ENCODE assay signal across 1 cellular context in the genomic region with DNA sequence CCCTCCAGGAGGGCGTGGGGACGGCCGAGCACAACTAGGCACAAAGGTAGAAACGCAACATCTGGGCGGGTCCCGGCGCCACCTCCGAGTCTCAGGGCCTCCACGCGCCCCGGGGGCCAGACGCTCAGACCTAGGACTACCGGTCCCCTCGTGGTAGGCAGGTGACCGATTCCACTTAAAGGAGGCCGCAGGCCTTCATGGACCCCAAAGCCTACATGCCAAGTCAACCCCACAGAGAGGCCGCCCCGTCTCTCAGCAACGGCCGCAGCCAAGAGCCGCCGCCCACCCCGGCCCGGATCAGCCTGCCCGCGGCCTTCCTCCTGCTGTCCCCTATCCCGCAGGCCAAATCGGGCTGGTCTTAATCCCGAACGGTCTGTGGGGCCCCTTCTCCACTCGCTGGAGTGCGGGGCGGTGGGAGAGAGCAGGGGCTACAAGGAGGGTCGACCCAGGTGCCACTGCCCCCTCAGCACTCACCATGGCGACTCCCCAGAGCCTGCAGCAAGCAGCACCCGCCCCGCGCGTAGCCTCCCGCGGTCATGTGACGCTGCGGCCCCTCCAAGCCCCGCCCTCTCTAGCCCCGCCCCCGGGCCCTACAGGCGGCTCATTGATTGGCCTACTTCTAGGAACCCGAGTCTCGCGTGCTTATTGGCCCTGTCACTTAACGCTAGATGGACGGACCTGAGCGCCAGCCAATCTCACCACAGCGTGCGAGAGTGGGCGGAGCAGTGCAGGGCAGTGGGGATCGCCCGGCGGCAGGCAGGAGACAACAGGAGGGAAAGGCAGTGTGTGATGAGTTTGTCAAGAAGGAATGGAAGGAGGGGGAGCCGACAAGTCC.
TF ChIP-seq lines count a peak whose summit lies in the region.

VPS35 (minus strand) TSS at position 522 of the 835 bp plus-strand sequence; CDS start at position 477, 45 bp downstream.

TF ChIP-seq in K562, 482 proteins besides CTCF, POLR2A, EP300 and RAD21 (continued from another document and continues in another):
- no peak for TF ChIP-seq GTF2E2 (tag; IDR thresholded peaks at IDR 0.05)
- no peak for TF ChIP-seq KAT7 (CRISPR knock-in tag; IDR thresholded peaks at IDR 0.05; ENCODE audit: borderline replicate concordance)
- no peak for TF ChIP-seq HDGF (IDR thresholded peaks at IDR 0.05)
- no peak for TF ChIP-seq GATA2 (CRISPR knock-in tag; IDR thresholded peaks at IDR 0.05)
- TF ChIP-seq, protein P1, sequence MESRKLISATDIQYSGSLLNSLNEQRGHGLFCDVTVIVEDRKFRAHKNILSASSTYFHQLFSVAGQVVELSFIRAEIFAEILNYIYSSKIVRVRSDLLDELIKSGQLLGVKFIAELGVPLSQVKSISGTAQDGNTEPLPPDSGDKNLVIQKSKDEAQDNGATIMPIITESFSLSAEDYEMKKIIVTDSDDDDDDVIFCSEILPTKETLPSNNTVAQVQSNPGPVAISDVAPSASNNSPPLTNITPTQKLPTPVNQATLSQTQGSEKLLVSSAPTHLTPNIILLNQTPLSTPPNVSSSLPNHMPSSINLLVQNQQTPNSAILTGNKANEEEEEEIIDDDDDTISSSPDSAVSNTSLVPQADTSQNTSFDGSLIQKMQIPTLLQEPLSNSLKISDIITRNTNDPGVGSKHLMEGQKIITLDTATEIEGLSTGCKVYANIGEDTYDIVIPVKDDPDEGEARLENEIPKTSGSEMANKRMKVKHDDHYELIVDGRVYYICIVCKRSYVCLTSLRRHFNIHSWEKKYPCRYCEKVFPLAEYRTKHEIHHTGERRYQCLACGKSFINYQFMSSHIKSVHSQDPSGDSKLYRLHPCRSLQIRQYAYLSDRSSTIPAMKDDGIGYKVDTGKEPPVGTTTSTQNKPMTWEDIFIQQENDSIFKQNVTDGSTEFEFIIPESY (CRISPR knock-in tag; IDR thresholded peaks at IDR 0.05) = no peak
- TF ChIP-seq SIN3A (IDR thresholded peaks at IDR 0.05; ENCODE audit: borderline replicate concordance in 2 of 2, control insufficient read depth in 1 of 2, low read depth in 2 of 2, low read length in 2 of 2) = peak; percentile 62 to 78; a peak in 3 of 4 replicates
- TF ChIP-seq GABPA (tag; conservative IDR thresholded peaks at IDR 0.05; ENCODE audit: low read depth) = no peak
- TF ChIP-seq ZEB2 (IDR thresholded peaks at IDR 0.05) = no peak
- 0 out of 2 replicates have a peak, but pooled peaks have one; percentile 43 for TF ChIP-seq CEBPG (CRISPR knock-in tag; IDR thresholded peaks at IDR 0.05)
- no peak for TF ChIP-seq CEBPG (tag; conservative IDR thresholded peaks at IDR 0.05 in 1 of 2, IDR thresholded peaks at IDR 0.05 in 1 of 2)
- no peak for TF ChIP-seq ZNF3 (CRISPR knock-in tag; IDR thresholded peaks at IDR 0.05)
- no peak for TF ChIP-seq SMAD1 (IDR thresholded peaks at IDR 0.05; ENCODE audit: low read depth, low read length, partially characterized antibody)
- no peak for TF ChIP-seq POLR2AphosphoS2 (IDR thresholded peaks at IDR 0.05; ENCODE audit: low read length)
- TF ChIP-seq, protein P2, sequence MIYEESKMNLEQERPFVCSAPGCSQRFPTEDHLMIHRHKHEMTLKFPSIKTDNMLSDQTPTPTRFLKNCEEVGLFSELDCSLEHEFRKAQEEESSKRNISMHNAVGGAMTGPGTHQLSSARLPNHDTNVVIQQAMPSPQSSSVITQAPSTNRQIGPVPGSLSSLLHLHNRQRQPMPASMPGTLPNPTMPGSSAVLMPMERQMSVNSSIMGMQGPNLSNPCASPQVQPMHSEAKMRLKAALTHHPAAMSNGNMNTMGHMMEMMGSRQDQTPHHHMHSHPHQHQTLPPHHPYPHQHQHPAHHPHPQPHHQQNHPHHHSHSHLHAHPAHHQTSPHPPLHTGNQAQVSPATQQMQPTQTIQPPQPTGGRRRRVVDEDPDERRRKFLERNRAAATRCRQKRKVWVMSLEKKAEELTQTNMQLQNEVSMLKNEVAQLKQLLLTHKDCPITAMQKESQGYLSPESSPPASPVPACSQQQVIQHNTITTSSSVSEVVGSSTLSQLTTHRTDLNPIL (CRISPR knock-in tag; IDR thresholded peaks at IDR 0.05) = no peak
- no peak for TF ChIP-seq COPS2 (conservative IDR thresholded peaks at IDR 0.05)
- TF ChIP-seq ZSCAN29 (IDR thresholded peaks at IDR 0.05) = no peak
- TF ChIP-seq, protein P3, sequence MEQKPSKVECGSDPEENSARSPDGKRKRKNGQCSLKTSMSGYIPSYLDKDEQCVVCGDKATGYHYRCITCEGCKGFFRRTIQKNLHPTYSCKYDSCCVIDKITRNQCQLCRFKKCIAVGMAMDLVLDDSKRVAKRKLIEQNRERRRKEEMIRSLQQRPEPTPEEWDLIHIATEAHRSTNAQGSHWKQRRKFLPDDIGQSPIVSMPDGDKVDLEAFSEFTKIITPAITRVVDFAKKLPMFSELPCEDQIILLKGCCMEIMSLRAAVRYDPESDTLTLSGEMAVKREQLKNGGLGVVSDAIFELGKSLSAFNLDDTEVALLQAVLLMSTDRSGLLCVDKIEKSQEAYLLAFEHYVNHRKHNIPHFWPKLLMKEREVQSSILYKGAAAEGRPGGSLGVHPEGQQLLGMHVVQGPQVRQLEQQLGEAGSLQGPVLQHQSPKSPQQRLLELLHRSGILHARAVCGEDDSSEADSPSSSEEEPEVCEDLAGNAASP (IDR thresholded peaks at IDR 0.05) = no peak
- TF ChIP-seq, protein P4, sequence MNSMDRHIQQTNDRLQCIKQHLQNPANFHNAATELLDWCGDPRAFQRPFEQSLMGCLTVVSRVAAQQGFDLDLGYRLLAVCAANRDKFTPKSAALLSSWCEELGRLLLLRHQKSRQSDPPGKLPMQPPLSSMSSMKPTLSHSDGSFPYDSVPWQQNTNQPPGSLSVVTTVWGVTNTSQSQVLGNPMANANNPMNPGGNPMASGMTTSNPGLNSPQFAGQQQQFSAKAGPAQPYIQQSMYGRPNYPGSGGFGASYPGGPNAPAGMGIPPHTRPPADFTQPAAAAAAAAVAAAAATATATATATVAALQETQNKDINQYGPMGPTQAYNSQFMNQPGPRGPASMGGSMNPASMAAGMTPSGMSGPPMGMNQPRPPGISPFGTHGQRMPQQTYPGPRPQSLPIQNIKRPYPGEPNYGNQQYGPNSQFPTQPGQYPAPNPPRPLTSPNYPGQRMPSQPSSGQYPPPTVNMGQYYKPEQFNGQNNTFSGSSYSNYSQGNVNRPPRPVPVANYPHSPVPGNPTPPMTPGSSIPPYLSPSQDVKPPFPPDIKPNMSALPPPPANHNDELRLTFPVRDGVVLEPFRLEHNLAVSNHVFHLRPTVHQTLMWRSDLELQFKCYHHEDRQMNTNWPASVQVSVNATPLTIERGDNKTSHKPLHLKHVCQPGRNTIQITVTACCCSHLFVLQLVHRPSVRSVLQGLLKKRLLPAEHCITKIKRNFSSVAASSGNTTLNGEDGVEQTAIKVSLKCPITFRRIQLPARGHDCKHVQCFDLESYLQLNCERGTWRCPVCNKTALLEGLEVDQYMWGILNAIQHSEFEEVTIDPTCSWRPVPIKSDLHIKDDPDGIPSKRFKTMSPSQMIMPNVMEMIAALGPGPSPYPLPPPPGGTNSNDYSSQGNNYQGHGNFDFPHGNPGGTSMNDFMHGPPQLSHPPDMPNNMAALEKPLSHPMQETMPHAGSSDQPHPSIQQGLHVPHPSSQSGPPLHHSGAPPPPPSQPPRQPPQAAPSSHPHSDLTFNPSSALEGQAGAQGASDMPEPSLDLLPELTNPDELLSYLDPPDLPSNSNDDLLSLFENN (IDR thresholded peaks at IDR 0.05; ENCODE audit: low read depth in 2 of 2, low read length in 2 of 2) = no peak
- TF ChIP-seq U2AF1 (optimal IDR thresholded peaks at IDR 0.05; ENCODE audit: low read depth, low read length) = no peak
- no peak for TF ChIP-seq ATF1 (CRISPR knock-in tag; IDR thresholded peaks at IDR 0.05)
- TF ChIP-seq ATF1 (tag; IDR thresholded peaks at IDR 0.05) = peak; percentile 59; the same call in 1 of the 2 replicates
- no peak for TF ChIP-seq MECOM (CRISPR knock-in tag; IDR thresholded peaks at IDR 0.05)
- no peak for TF ChIP-seq KDM2B (CRISPR knock-in tag; IDR thresholded peaks at IDR 0.05)
- no peak for TF ChIP-seq HDAC6 (IDR thresholded peaks at IDR 0.05; ENCODE audit: low read depth, low read length)
- TF ChIP-seq ZNF589 (CRISPR knock-in tag; IDR thresholded peaks at IDR 0.05; ENCODE audit: low read depth) = no peak
- TF ChIP-seq CREB3 (tag; conservative IDR thresholded peaks at IDR 0.05; ENCODE audit: low read depth) = no peak
- TF ChIP-seq EZH2 (IDR thresholded peaks at IDR 0.05; ENCODE audit: borderline replicate concordance, low read depth, low read length) = no peak
- TF ChIP-seq ZFP30 (CRISPR knock-in tag; IDR thresholded peaks at IDR 0.05; ENCODE audit: borderline replicate concordance) = no peak
- no peak for TF ChIP-seq ELK3 (CRISPR knock-in tag; IDR thresholded peaks at IDR 0.05)
- TF ChIP-seq ZNF699 (CRISPR knock-in tag; IDR thresholded peaks at IDR 0.05; ENCODE audit: insufficient replicate concordance) = no peak
- no peak for TF ChIP-seq ZNF274 (IDR thresholded peaks at IDR 0.05; ENCODE audit: borderline replicate concordance, low read depth, low read length)
- TF ChIP-seq ZNF695 (CRISPR knock-in tag; IDR thresholded peaks at IDR 0.05) = no peak
- TF ChIP-seq SMAD4 (CRISPR knock-in tag; conservative IDR thresholded peaks at IDR 0.05) = no peak; the same call in none of the 2 replicates
- TF ChIP-seq ZKSCAN8 (CRISPR knock-in tag; IDR thresholded peaks at IDR 0.05) = no peak
- no peak for TF ChIP-seq RNF2 (IDR thresholded peaks at IDR 0.05)
- TF ChIP-seq MLX (CRISPR knock-in tag; conservative IDR thresholded peaks at IDR 0.05) = no peak
- TF ChIP-seq SLC30A9 (CRISPR knock-in tag; IDR thresholded peaks at IDR 0.05) = no peak
- TF ChIP-seq STAT6 (CRISPR knock-in tag; IDR thresholded peaks at IDR 0.05) = no peak
- no peak for TF ChIP-seq TRIM24 (IDR thresholded peaks at IDR 0.05)
- TF ChIP-seq LCOR (CRISPR knock-in tag; IDR thresholded peaks at IDR 0.05) = 0 out of 2 replicates have a peak, but pooled peaks have one; percentile 12
- TF ChIP-seq CTBP1 (IDR thresholded peaks at IDR 0.05; ENCODE audit: borderline replicate concordance) = 0 out of 2 replicates have a peak, but pooled peaks have one; percentile 83
- peak; percentile 28; the same call in 1 of the 2 replicates for TF ChIP-seq ZBTB1 (CRISPR knock-in tag; IDR thresholded peaks at IDR 0.05; ENCODE audit: borderline replicate concordance, low read depth)
- no peak for TF ChIP-seq ZNF224 (CRISPR knock-in tag; IDR thresholded peaks at IDR 0.05)
- no peak for TF ChIP-seq RFX5 (IDR thresholded peaks at IDR 0.05; ENCODE audit: low read depth, low read length)
- TF ChIP-seq ZNF644 (tag; IDR thresholded peaks at IDR 0.05; ENCODE audit: low read depth) = no peak
- peak; percentile 37; the same call in 1 of the 2 replicates for TF ChIP-seq L3MBTL2 (IDR thresholded peaks at IDR 0.05)
- TF ChIP-seq MAFF (IDR thresholded peaks at IDR 0.05; ENCODE audit: low read length) = no peak
